9 cellular contexts compared by ENCODE assay signal in the genomic region with DNA sequence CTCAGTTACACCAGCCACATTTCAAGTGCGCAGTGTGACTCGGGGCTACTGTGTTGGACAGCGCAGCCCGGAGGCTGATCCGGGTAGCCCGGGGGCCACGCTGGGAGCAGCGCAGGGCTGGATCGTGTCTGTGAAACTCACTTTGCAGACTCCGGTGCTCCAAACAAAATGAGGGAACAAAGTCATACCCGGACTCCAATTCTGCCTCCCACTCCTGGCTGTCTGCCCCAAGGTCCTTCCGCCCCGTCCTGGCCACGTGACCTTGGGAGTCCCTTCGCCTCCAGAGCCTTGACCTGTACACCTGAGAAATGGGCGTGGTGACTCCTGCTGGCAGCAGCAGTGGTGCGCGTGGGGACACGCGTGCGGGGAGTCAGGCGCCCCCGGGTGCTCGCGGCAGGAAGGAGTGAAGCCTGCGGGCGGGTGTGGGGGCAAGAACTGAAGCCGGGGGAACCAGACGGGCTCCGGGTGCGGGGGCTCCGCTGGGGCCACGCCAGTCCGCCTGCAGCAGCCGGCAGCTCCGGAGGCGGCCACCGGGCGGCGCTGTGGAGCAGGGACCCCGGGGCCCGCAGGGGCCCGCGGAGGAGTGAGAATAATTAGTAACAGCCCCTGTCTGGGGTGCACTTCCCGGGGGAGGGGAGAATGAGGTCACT. TPM values are rescaled to one million over a fixed set of nuclear protein-coding genes. Genes with fewer than 3 reads are reported as not detected.
DNase-seq lines count a peak whose midpoint lies in the region; ATAC-seq and TF ChIP-seq lines count a peak whose summit lies in the region.
"Had no signal": no experiment of that assay in that cellular context is flagged by ENCODE, and none has a peak within 500 bp of the region (broad histone marks: within the 10 kb centered on the region; RNA-seq: fewer than 3 reads in every experiment).

No MANE protein-coding gene starts in this region.

- no peaks in the 10 kb centered on the region for H3K9me3 ChIP-seq in SU-DHL-6 (ENCODE audit: insufficient read depth, low read length)
- no peaks in the 10 kb centered on the region for H3K9me3 ChIP-seq in breast epithelium
- H3K9me3 ChIP-seq in left lung, result no peaks in the 10 kb centered on the region
- no peaks in the 10 kb centered on the region for H3K9me3 ChIP-seq in stomach
- H3K9me3 ChIP-seq in mesenchymal stem cell (ENCODE audit: control insufficient read depth, low read length), result no peaks in the 10 kb centered on the region

- H3K9ac ChIP-seq in SU-DHL-6 (ENCODE audit: low read length) (no peak overlapping the region), mesenchymal stem cell (ENCODE audit: low read length) (no peak overlapping the region)

- no peak overlapping the region for H2AK5ac ChIP-seq in mesenchymal stem cell (ENCODE audit: low read length, severe bottlenecking)

- intact Hi-C loops in breast epithelium (cut with DNase I; ENCODE audit: low total_unique reads) (no loop called here), left lung (cut with DNase I) (no loop called here), stomach (cut with DNase I; ENCODE audit: low total_unique reads) (no loop called here)

- H2BK12ac ChIP-seq in mesenchymal stem cell (ENCODE audit: low read length in 2 of 2), result no peak overlapping the region

- no peak overlapping the region for H3K23ac ChIP-seq in mesenchymal stem cell (ENCODE audit: low read length in 2 of 2)

- no peaks in the 10 kb centered on the region for H4K20me1 ChIP-seq in SU-DHL-6 (ENCODE audit: low read depth, low read length)

- no peak overlapping the region for H3K4me2 ChIP-seq in SU-DHL-6 (ENCODE audit: low read depth, low read length, poor library complexity, severe bottlenecking)
- H3K4me2 ChIP-seq in mesenchymal stem cell (ENCODE audit: low read length, poor library complexity, severe bottlenecking), result no peak overlapping the region

- no peak overlapping the region for H3K27ac ChIP-seq in SU-DHL-6 (ENCODE audit: low read depth, low read length)
- H3K27ac ChIP-seq in breast epithelium, result no peak overlapping the region
- H3K27ac ChIP-seq in left lung, result no peak overlapping the region
- no peak overlapping the region for H3K27ac ChIP-seq in stomach
- H3K27ac ChIP-seq in mesenchymal stem cell (ENCODE audit: low read length, poor library complexity, severe bottlenecking), result no peak overlapping the region

- ATAC-seq in left lung, result peak; percentile 79
- ATAC-seq in HG02840 (IDR thresholded peaks at IDR 0.05; ENCODE audit: low FRiP score, unreplicated experiment), result no peak

- H4K91ac ChIP-seq in mesenchymal stem cell (ENCODE audit: low read length), result no peak overlapping the region

- no peak overlapping the region for H4K8ac ChIP-seq in mesenchymal stem cell (ENCODE audit: low read length)

- no peak overlapping the region for H2BK15ac ChIP-seq in mesenchymal stem cell (ENCODE audit: low read depth, poor library complexity, severe bottlenecking)

- 11 to 29% (median 14%) methylated on average over 13 to 45 of the region's 45 CpGs for WGBS in stomach, 5 donors
- 41% methylated on average over 29 of the region's 45 CpGs for WGBS in mesenchymal stem cell

- no peak overlapping the region for H3K14ac ChIP-seq in mesenchymal stem cell (ENCODE audit: low read length in 2 of 2)

- H3K4ac ChIP-seq in mesenchymal stem cell (ENCODE audit: low read depth in 1 of 2, low read length in 2 of 2), result no peak overlapping the region

- no peaks in the 10 kb centered on the region for H3K27me3 ChIP-seq in SU-DHL-6 (ENCODE audit: low read length)
- no peaks in the 10 kb centered on the region for H3K27me3 ChIP-seq in breast epithelium
- peaks cover 0 to 8% of the 10 kb centered on the region in 2 donors for H3K27me3 ChIP-seq in left lung
- peaks cover 0 to 19% (median 5%) of the 10 kb centered on the region in 3 donors for H3K27me3 ChIP-seq in stomach
- peaks cover 7 to 25% of the 10 kb centered on the region in 2 experiments for H3K27me3 ChIP-seq in mesenchymal stem cell (ENCODE audit: control insufficient read depth in 1 of 2, insufficient read depth in 1 of 2, low read length in 2 of 2)

- no peaks in the 10 kb centered on the region for H3K9me2 ChIP-seq in SU-DHL-6 (replicated peaks; ENCODE audit: insufficient read depth, low read length)

- no peaks in the 10 kb centered on the region for H3K79me1 ChIP-seq in mesenchymal stem cell (replicated peaks; ENCODE audit: low read length, poor library complexity, severe bottlenecking)

- DNase-seq in GM10266 (ENCODE audit: extremely low spot score), result peak; percentile 87
- DNase-seq in breast epithelium (ENCODE audit: low spot score in 2 of 2), result peak in 1 of 2 donors; percentile 51
- peak in 1 of 2 donors; percentile 77 for DNase-seq in left lung
- DNase-seq in stomach, result no peak
- DNase-seq in mesenchymal stem cell, result no peak
- DNase-seq in inferior parietal cortex (ENCODE audit: extremely low spot score), result no peak

- H3K36me3 ChIP-seq in SU-DHL-6 (ENCODE audit: low read length) (no peaks in the 10 kb centered on the region), breast epithelium (no peaks in the 10 kb centered on the region), left lung (no peaks in the 10 kb centered on the region), stomach (no peaks in the 10 kb centered on the region), mesenchymal stem cell (ENCODE audit: control insufficient read depth in 1 of 2, insufficient read depth in 2 of 2, low read depth in 1 of 2, low read length in 2 of 2) (no peaks in the 10 kb centered on the region)

- H3K4me3 ChIP-seq in SU-DHL-6 (ENCODE audit: insufficient read depth, low read length, poor library complexity, severe bottlenecking) (no peak overlapping the region), breast epithelium (peak overlapping the region in 2 of 3 donors; percentile 39 to 57), left lung (peak overlapping the region in 1 of 2 donors; percentile 11), stomach (peak overlapping the region; percentile 23 to 39 (median 30)), mesenchymal stem cell (ENCODE audit: insufficient read depth in 1 of 2, low read depth in 1 of 2, low read length in 2 of 2) (peak overlapping the region in 1 of 2 experiments; percentile 63)

- TF ChIP-seq POLR2A in breast epithelium (IDR thresholded peaks at IDR 0.05) (no peak), stomach (IDR thresholded peaks at IDR 0.05) (no peak)

- H3K79me2 ChIP-seq in SU-DHL-6 (ENCODE audit: insufficient read depth, low read length), result no peaks in the 10 kb centered on the region

- TF ChIP-seq CTCF in GM10266 (IDR thresholded peaks at IDR 0.05; ENCODE audit: control insufficient read depth, insufficient read depth, low read depth, missing control alignments) (peak; percentile 63), SU-DHL-6 (IDR thresholded peaks at IDR 0.05; ENCODE audit: insufficient read depth, low read length, poor library complexity, severe bottlenecking) (peak; percentile 82), breast epithelium (IDR thresholded peaks at IDR 0.05) (peak; percentile 32 to 71 (median 35)), left lung (IDR thresholded peaks at IDR 0.05) (peak; percentile 57 to 69), stomach (IDR thresholded peaks at IDR 0.05) (peak in 4 of 7 experiments; percentile 18 to 66 (median 58))

- no peak overlapping the region for H3K18ac ChIP-seq in mesenchymal stem cell (ENCODE audit: low read depth in 1 of 2, low read length in 2 of 2)

- no peak overlapping the region for H2BK5ac ChIP-seq in mesenchymal stem cell (ENCODE audit: low read depth, low read length, poor library complexity, severe bottlenecking)

- H3F3A ChIP-seq in SU-DHL-6 (ENCODE audit: insufficient read depth), result no peaks in the 10 kb centered on the region

- no peak for TF ChIP-seq EP300 in stomach (IDR thresholded peaks at IDR 0.05)

- H2AFZ ChIP-seq in SU-DHL-6 (ENCODE audit: low read depth, low read length, severe bottlenecking) (no peak overlapping the region), mesenchymal stem cell (ENCODE audit: low read depth, low read length) (no peak overlapping the region)

- no peak overlapping the region for H2BK120ac ChIP-seq in mesenchymal stem cell (ENCODE audit: low read depth, low read length)

- H3K4me1 ChIP-seq in breast epithelium (peaks cover 0 to 6% of the 10 kb centered on the region in 2 donors), left lung (peaks cover 6 to 9% of the 10 kb centered on the region in 2 donors), stomach (peaks cover 7 to 13% (median 12%) of the 10 kb centered on the region in 4 donors), mesenchymal stem cell (ENCODE audit: control insufficient read depth, insufficient read depth, low read depth, low read length) (peaks cover 14% of the 10 kb centered on the region)

RNA-seq across cellular contexts. Expression of gene KCNJ4, which starts 42.4 kb away (rescaled TPM):
- total RNA-seq in breast epithelium (not detected), left lung (not detected), stomach (not detected)
- polyA plus RNA-seq in stomach, result not detected
- 0.08 TPM for polyA plus RNA-seq in mesenchymal stem cell (2013, experiment 1 of 2)
- 0.05 TPM for polyA plus RNA-seq in mesenchymal stem cell (2013, experiment 2 of 2)
- total RNA-seq: LHCN-M2 had no signal

RNA-seq across cellular contexts. Expression of gene KDELR3, which starts 55.3 kb away (rescaled TPM):
- total RNA-seq in breast epithelium (10 to 100 TPM in 2 of 3 donors, 1 to 10 TPM in 1; 8.9 to 18.0 (median 14.9) TPM), left lung (10 to 100 TPM; 25.9 to 53.8 TPM), stomach (10 to 100 TPM in 3 of 5 donors, 1 to 10 TPM in 1, not detected in 1; 3.6 to 30.7 (median 11.6) TPM)
- 10 to 100 TPM in 1 of 3 donors, 1 to 10 TPM in 2; 6.4 to 12.8 (median 6.8) TPM for polyA plus RNA-seq in stomach
- polyA plus RNA-seq in mesenchymal stem cell (2013, experiment 1 of 2), result 167 TPM
- polyA plus RNA-seq in mesenchymal stem cell (2013, experiment 2 of 2), result 172 TPM
